ENCODE assay signal across 9 cellular contexts in genomic region chr14:92729632-92730358, GRCh38. TPM values are rescaled to one million over a fixed set of nuclear protein-coding genes. Genes with fewer than 3 reads are reported as not detected.
DNase-seq lines count a peak whose midpoint lies in the region; ATAC-seq, FAIRE-seq and TF ChIP-seq lines count a peak whose summit lies in the region.
"Had no signal": no experiment of that assay in that cellular context is flagged by ENCODE, and none has a peak within 500 bp of the region (broad histone marks: within the 10 kb centered on the region; RNA-seq: fewer than 3 reads in every experiment).

No MANE protein-coding gene starts in this region.

- no peak overlapping the region for H3K9ac ChIP-seq in keratinocyte (ENCODE audit: control insufficient read depth, extremely low read depth, insufficient read depth, low read length)

- no peaks in the 10 kb centered on the region for H3K27me3 ChIP-seq in keratinocyte (ENCODE audit: control insufficient read depth, extremely low read depth, insufficient read depth, low read length)

- dilution Hi-C loops in keratinocyte (cut with MboI; ENCODE audit: extremely low pct_ligation_motif_present, low sequenced_read_pairs) = no loop called here

- ATAC-seq in HG02588 (IDR thresholded peaks at IDR 0.05; ENCODE audit: unreplicated experiment) = peak; percentile 73

- no peak overlapping the region for H3K4me2 ChIP-seq in keratinocyte (ENCODE audit: control insufficient read depth, extremely low read depth, insufficient read depth, low read depth, low read length)

- DNase-seq in GM18507 (ENCODE audit: extremely low spot score, insufficient read length, low read depth) (no peak), NOMO-1 treated with DMSO at 0.1 percent for 48 hours (lab: John Stamatoyannopoulos, UW; ENCODE audit: unreplicated experiment) (peak; percentile 92), keratinocyte (ENCODE audit: low read depth, low spot score) (peak; percentile 25), GM19238 (ENCODE audit: insufficient read length, low spot score) (no peak), NCI-H2171 (lab: John Stamatoyannopoulos, UW) (no peak), coronary artery (ENCODE audit: low spot score) (no peak), islet precursor cell (no peak)

- peaks cover 8% of the 10 kb centered on the region for H3K4me1 ChIP-seq in keratinocyte (ENCODE audit: control insufficient read depth, extremely low read depth, insufficient read depth, low read length)

- no peak overlapping the region for H2AFZ ChIP-seq in keratinocyte (ENCODE audit: control insufficient read depth, low read length)

- no peaks in the 10 kb centered on the region for H4K20me1 ChIP-seq in keratinocyte (ENCODE audit: control insufficient read depth, extremely low read depth, insufficient read depth, low read length)

- no peak overlapping the region for H3K27ac ChIP-seq in keratinocyte (ENCODE audit: control insufficient read depth, insufficient read depth, low read length)
- no peak overlapping the region for H3K27ac ChIP-seq in coronary artery

- H3K36me3 ChIP-seq in keratinocyte (ENCODE audit: control insufficient read depth in 2 of 2, extremely low read depth in 1 of 2, insufficient read depth in 2 of 2, low read length in 2 of 2) = peaks cover 6 to 10% of the 10 kb centered on the region in 2 experiments

- H3K79me2 ChIP-seq in keratinocyte (ENCODE audit: control insufficient read depth, insufficient read depth, low read length) = no peaks in the 10 kb centered on the region

- H3K9me3 ChIP-seq in keratinocyte (ENCODE audit: control insufficient read depth, low read depth, low read length) = no peaks in the 10 kb centered on the region

- no peak overlapping the region for H3K4me3 ChIP-seq in keratinocyte (ENCODE audit: control insufficient read depth in 2 of 3, extremely low read depth in 1 of 3, insufficient read depth in 2 of 3, low read depth in 1 of 3, low read length in 3 of 3)
- H3K4me3 ChIP-seq in coronary artery = no peak overlapping the region

- TF ChIP-seq CTCF in keratinocyte (optimal IDR thresholded peaks at IDR 0.05 in 1 of 3, IDR thresholded peaks at IDR 0.05 in 1 of 3, conservative IDR thresholded peaks at IDR 0.05 in 1 of 3; ENCODE audit: extremely low read depth in 1 of 3, insufficient read depth in 2 of 3, low read length in 3 of 3) = no peak
- no peak for TF ChIP-seq CTCF in coronary artery (IDR thresholded peaks at IDR 0.05)

- FAIRE-seq in GM18507 (lab: Jason Lieb, UNC) = peak; percentile 87
- no peak for FAIRE-seq in keratinocyte (lab: Jason Lieb, UNC)
- FAIRE-seq: islet of Langerhans had no signal

- H3K9me1 ChIP-seq in keratinocyte (ENCODE audit: control insufficient read depth, extremely low read depth, insufficient read depth, low read length) = no peaks in the 10 kb centered on the region

RNA-seq across cellular contexts. Expression of gene LGMN, which starts 18.6 kb away (rescaled TPM):
- polyA plus RNA-seq in keratinocyte = 61.0 to 80.7 TPM (median 65.5 TPM) in 3 replicates
- polyA plus RNA-seq in keratinocyte (2011; ENCODE audit: low read depth) = 29.5 TPM
- 35.6 and 41.4 TPM in 2 replicates for polyA plus RNA-seq in keratinocyte (2011; cell fraction: cytosol; rRNA removed)
- 133 and 165 TPM in 2 replicates for polyA plus RNA-seq in keratinocyte (2011; cell fraction: nucleus; rRNA removed)
- polyA plus RNA-seq in keratinocyte (2012; ENCODE audit: low replicate concordance) = 30.6 and 52.1 TPM in 2 replicates
- polyA minus RNA-seq in keratinocyte = 44.6 to 49.5 TPM (median 45.4 TPM) in 3 replicates
- 20.9 TPM for polyA minus RNA-seq in keratinocyte (2011; cell fraction: cytosol; rRNA and poly(A)+ RNA removed)
- polyA minus RNA-seq in keratinocyte (2011; cell fraction: nucleus; rRNA and poly(A)+ RNA removed) = 47.9 and 86.3 TPM in 2 replicates

Comparison
In these comparisons a context has a peak if more than half of its experiments do, and no peak if none do; other contexts are left out.
1. DNase-seq: peak in NOMO-1 treated with DMSO at 0.1 percent for 48 hours (single experiment) and keratinocyte (single experiment); none in GM18507 (single experiment), GM19238 (single experiment), NCI-H2171 (single experiment), coronary artery (single experiment) and islet precursor cell (single experiment).